Comparison of ENCODE assay signal across 9 cellular contexts in genomic region chr10:128631801-128632241, GRCh38.
DNase-seq lines count a peak whose midpoint lies in the region; ATAC-seq and TF ChIP-seq lines count a peak whose summit lies in the region.
"Had no signal": no experiment of that assay in that cellular context is flagged by ENCODE, and none has a peak within 500 bp of the region (broad histone marks: within the 10 kb centered on the region; RNA-seq: fewer than 3 reads in every experiment).

No MANE protein-coding gene starts in this region.

- H3K27me3 ChIP-seq in BE2C (no peaks in the 10 kb centered on the region), lower lobe of right lung (ENCODE audit: low read depth) (no peaks in the 10 kb centered on the region)

- H3K36me3 ChIP-seq in BE2C: no peaks in the 10 kb centered on the region
- H3K36me3 ChIP-seq in lower lobe of right lung: no peaks in the 10 kb centered on the region

- no peak for ATAC-seq in lower lobe of right lung
- ATAC-seq in GM21576 (IDR thresholded peaks at IDR 0.05; ENCODE audit: unreplicated experiment): no peak
- no peak for ATAC-seq in HG03432 (IDR thresholded peaks at IDR 0.05; ENCODE audit: unreplicated experiment)
- ATAC-seq in stimulated activated naive B cell treated with anti-CD40 and anti-IgM and Interleukin-4, amounts not matched to agents 10 μg/mL and 1 μg/mL and 100 μg/mL, for 72 hours (replicated peaks): no peak

- no peaks in the 10 kb centered on the region for H3K4me1 Mint-ChIP-seq in stimulated activated naive B cell treated with anti-CD40 and anti-IgM and Interleukin-4, amounts not matched to agents 10 μg/mL and 1 μg/mL and 100 μg/mL, for 72 hours

- peak; percentile 31 for DNase-seq in BE2C
- DNase-seq in HT-29 (ENCODE audit: low spot score): peak; percentile 17
- DNase-seq in astrocyte of the cerebellum (ENCODE audit: low read depth): no peak
- DNase-seq in lower lobe of right lung: no peak
- no peak for DNase-seq in HuH-7.5 (ENCODE audit: low spot score)
- no peak for DNase-seq in stimulated activated naive B cell treated with anti-CD40 and anti-IgM and Interleukin-4, amounts not matched to agents 10 μg/mL and 1 μg/mL and 100 μg/mL, for 72 hours
- DNase-seq: KG1 had no signal

- H3K4me1 ChIP-seq in BE2C (peaks cover 5% of the 10 kb centered on the region; the same call in 1 of the 2 replicates), lower lobe of right lung (no peaks in the 10 kb centered on the region)

- H3K9me3 Mint-ChIP-seq in stimulated activated naive B cell treated with anti-CD40 and anti-IgM and Interleukin-4, amounts not matched to agents 10 μg/mL and 1 μg/mL and 100 μg/mL, for 72 hours: peaks cover 0 to 2% of the 10 kb centered on the region in 2 donors

- H3K4me3 ChIP-seq in BE2C (ENCODE audit: low read depth, low read length): peak overlapping the region; percentile 58
- no peak overlapping the region for H3K4me3 ChIP-seq in astrocyte of the cerebellum (ENCODE audit: low read depth, low read length)
- H3K4me3 ChIP-seq in lower lobe of right lung: no peak overlapping the region

- no peak overlapping the region for H3K27ac Mint-ChIP-seq in stimulated activated naive B cell treated with anti-CD40 and anti-IgM and Interleukin-4, amounts not matched to agents 10 μg/mL and 1 μg/mL and 100 μg/mL, for 72 hours

- peaks cover 5 to 23% of the 10 kb centered on the region in 2 donors for H3K27me3 Mint-ChIP-seq in stimulated activated naive B cell treated with anti-CD40 and anti-IgM and Interleukin-4, amounts not matched to agents 10 μg/mL and 1 μg/mL and 100 μg/mL, for 72 hours

- H3K9me3 ChIP-seq in BE2C (no peaks in the 10 kb centered on the region), lower lobe of right lung (no peaks in the 10 kb centered on the region)

- TF ChIP-seq CTCF in BE2C (IDR thresholded peaks at IDR 0.05; ENCODE audit: low read depth, low read length) (peak; percentile 66), astrocyte of the cerebellum (IDR thresholded peaks at IDR 0.05; ENCODE audit: low read depth, low read length, missing control alignments) (peak; percentile 33), lower lobe of right lung (IDR thresholded peaks at IDR 0.05) (peak; percentile 44)

- H3K27ac ChIP-seq in lower lobe of right lung: no peak overlapping the region

- no peak overlapping the region for H3K4me3 Mint-ChIP-seq in stimulated activated naive B cell treated with anti-CD40 and anti-IgM and Interleukin-4, amounts not matched to agents 10 μg/mL and 1 μg/mL and 100 μg/mL, for 72 hours

- in situ Hi-C loops in astrocyte of the cerebellum (cut with HindIII; ENCODE audit: low sequenced_read_pairs): no loop called here

- intact Hi-C loops in lower lobe of right lung (cut with DNase I): no loop called here

- H3K36me3 Mint-ChIP-seq in stimulated activated naive B cell treated with anti-CD40 and anti-IgM and Interleukin-4, amounts not matched to agents 10 μg/mL and 1 μg/mL and 100 μg/mL, for 72 hours: no peaks in the 10 kb centered on the region

Comparison
In these comparisons a context has a peak if more than half of its experiments do, and no peak if none do; other contexts are left out.
1. DNase-seq: peak in BE2C (single experiment) and HT-29 (single experiment); none in astrocyte of the cerebellum (single experiment), lower lobe of right lung (single experiment), HuH-7.5 (single experiment) and stimulated activated naive B cell treated with anti-CD40 and anti-IgM and Interleukin-4, amounts not matched to agents 10 μg/mL and 1 μg/mL and 100 μg/mL, for 72 hours (single experiment).
2. Peak in every context shown above with its lines, with median percentiles within 50 percentile points of each other: CTCF ChIP-seq.